In the genomic region with DNA sequence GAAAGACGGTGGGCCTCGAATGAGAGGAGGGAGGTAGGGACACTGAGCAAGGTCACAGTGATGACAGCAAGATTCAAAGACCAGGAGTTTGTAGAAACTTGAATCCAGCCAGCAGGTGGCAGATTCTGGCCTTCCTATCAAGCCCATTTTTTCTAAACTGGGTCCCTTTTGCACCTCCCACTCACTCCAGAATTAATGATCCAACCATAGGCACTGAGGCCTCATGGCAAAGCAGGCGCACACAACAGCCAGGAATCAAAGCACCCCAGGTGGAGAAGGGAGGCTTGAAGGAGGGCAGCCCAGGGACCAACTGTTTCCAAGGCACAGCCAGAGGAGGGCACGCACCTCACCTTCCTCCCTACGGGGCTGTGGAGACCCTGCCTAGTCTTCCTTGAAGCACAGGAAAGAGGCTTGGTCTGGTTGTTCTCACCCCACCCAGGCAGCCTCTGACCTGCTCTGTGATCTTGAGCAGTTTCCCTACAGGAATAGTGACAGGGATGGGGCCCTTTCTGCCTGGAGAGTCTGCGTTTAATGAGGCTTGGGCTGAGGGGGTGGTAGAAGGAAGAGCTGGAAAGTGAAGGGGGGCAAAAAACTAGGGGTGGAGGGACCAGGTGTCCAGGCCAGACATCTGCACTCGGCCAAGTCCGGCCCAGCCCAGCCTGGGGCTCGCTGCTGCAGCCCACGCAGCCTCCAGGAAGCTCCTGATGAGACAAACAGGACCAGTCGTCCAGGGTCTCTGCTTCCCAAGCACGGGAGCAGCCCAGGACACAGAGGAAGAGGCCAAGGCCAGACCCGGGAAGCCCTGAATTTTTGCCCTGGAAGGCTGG, we compare ENCODE assay signal across 8 cellular contexts.
DNase-seq lines count a peak whose midpoint lies in the region; ATAC-seq and TF ChIP-seq lines count a peak whose summit lies in the region.

No MANE protein-coding gene starts in this region.

- no peak overlapping the region for H3K4me3 Mint-ChIP-seq in WTC11

- POLR2A ChIA-PET in WTC11 (lab: Charles Lee) = interaction anchor here (0.8 kb wide), 1 partner anchor 11 kb away, joined by 3 read pairs; no protein-coding TSS in a partner anchor

- peaks cover 15% of the 10 kb centered on the region for H3K4me1 Mint-ChIP-seq in WTC11

- no peak for TF ChIP-seq CTCF in WTC11 (IDR thresholded peaks at IDR 0.05)

- DNase-seq in DMS53 (lab: John Stamatoyannopoulos, UW) (peak; percentile 68), DMS53 treated with DMSO at 0.1 percent for 48 hours (lab: John Stamatoyannopoulos, UW; ENCODE audit: unreplicated experiment) (no peak), WTC11 (ENCODE audit: low spot score) (peak; percentile 39), foreskin melanocyte (peak; percentile 7), nucleus accumbens (lab: John Stamatoyannopoulos, UW) (peak in 39 of 56 donors; percentile 6 to 72 (median 27))

- no peaks in the 10 kb centered on the region for H3K9me3 Mint-ChIP-seq in WTC11

- ATAC-seq in WTC11 = peak; percentile 71
- ATAC-seq in HG03442 (IDR thresholded peaks at IDR 0.05; ENCODE audit: unreplicated experiment) = no peak
- no peak for ATAC-seq in HG02884 (IDR thresholded peaks at IDR 0.05; ENCODE audit: unreplicated experiment)

- peak; percentile 77 for TF ChIP-seq RAD21 in Ishikawa (IDR thresholded peaks at IDR 0.05; ENCODE audit: low read depth)

- peaks cover 3% of the 10 kb centered on the region; the same call in 1 of the 2 replicates for H3K27me3 Mint-ChIP-seq in WTC11 (ENCODE audit: low read depth)

- TF ChIP-seq EP300 in Ishikawa (IDR thresholded peaks at IDR 0.05; ENCODE audit: borderline replicate concordance) = no peak

- no peaks in the 10 kb centered on the region for H3K36me3 Mint-ChIP-seq in WTC11

- no peak overlapping the region for H3K27ac Mint-ChIP-seq in WTC11

- CTCF ChIA-PET in WTC11 (lab: Charles Lee) = interaction anchor here (0.6 to 2.5 kb wide), 8 partner anchors 30 to 410 kb away, joined by 3 to 37 read pairs (median 4); no protein-coding TSS in a partner anchor

TF ChIP-seq in Ishikawa, 13 proteins besides CTCF, POLR2A, EP300 and RAD21:
- TF ChIP-seq TEAD4 (IDR thresholded peaks at IDR 0.05) (no peak), TAF1 (IDR thresholded peaks at IDR 0.05; ENCODE audit: low read depth) (no peak), NFIC (IDR thresholded peaks at IDR 0.05) (no peak), TCF12 (IDR thresholded peaks at IDR 0.05; ENCODE audit: low read depth) (no peak), CREB1 (IDR thresholded peaks at IDR 0.05; ENCODE audit: low read depth) (no peak), ZBTB7A (IDR thresholded peaks at IDR 0.05; ENCODE audit: low read depth) (no peak), CEBPB (IDR thresholded peaks at IDR 0.05) (no peak), YY1 (IDR thresholded peaks at IDR 0.05; ENCODE audit: low read depth) (no peak), FOXM1 (IDR thresholded peaks at IDR 0.05; ENCODE audit: borderline replicate concordance, low read depth) (no peak), EGR1 (IDR thresholded peaks at IDR 0.05) (no peak)
- TF ChIP-seq, protein P1, sequence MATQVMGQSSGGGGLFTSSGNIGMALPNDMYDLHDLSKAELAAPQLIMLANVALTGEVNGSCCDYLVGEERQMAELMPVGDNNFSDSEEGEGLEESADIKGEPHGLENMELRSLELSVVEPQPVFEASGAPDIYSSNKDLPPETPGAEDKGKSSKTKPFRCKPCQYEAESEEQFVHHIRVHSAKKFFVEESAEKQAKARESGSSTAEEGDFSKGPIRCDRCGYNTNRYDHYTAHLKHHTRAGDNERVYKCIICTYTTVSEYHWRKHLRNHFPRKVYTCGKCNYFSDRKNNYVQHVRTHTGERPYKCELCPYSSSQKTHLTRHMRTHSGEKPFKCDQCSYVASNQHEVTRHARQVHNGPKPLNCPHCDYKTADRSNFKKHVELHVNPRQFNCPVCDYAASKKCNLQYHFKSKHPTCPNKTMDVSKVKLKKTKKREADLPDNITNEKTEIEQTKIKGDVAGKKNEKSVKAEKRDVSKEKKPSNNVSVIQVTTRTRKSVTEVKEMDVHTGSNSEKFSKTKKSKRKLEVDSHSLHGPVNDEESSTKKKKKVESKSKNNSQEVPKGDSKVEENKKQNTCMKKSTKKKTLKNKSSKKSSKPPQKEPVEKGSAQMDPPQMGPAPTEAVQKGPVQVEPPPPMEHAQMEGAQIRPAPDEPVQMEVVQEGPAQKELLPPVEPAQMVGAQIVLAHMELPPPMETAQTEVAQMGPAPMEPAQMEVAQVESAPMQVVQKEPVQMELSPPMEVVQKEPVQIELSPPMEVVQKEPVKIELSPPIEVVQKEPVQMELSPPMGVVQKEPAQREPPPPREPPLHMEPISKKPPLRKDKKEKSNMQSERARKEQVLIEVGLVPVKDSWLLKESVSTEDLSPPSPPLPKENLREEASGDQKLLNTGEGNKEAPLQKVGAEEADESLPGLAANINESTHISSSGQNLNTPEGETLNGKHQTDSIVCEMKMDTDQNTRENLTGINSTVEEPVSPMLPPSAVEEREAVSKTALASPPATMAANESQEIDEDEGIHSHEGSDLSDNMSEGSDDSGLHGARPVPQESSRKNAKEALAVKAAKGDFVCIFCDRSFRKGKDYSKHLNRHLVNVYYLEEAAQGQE (IDR thresholded peaks at IDR 0.05; ENCODE audit: low read depth) = no peak
- TF ChIP-seq, protein P2, sequence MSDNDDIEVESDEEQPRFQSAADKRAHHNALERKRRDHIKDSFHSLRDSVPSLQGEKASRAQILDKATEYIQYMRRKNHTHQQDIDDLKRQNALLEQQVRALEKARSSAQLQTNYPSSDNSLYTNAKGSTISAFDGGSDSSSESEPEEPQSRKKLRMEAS (IDR thresholded peaks at IDR 0.05) = no peak
- TF ChIP-seq, protein P3, sequence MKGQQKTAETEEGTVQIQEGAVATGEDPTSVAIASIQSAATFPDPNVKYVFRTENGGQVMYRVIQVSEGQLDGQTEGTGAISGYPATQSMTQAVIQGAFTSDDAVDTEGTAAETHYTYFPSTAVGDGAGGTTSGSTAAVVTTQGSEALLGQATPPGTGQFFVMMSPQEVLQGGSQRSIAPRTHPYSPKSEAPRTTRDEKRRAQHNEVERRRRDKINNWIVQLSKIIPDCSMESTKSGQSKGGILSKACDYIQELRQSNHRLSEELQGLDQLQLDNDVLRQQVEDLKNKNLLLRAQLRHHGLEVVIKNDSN (IDR thresholded peaks at IDR 0.05) = no peak

TF ChIP-seq in WTC11, 78 proteins besides CTCF, POLR2A, EP300 and RAD21:
- TF ChIP-seq, protein P4, sequence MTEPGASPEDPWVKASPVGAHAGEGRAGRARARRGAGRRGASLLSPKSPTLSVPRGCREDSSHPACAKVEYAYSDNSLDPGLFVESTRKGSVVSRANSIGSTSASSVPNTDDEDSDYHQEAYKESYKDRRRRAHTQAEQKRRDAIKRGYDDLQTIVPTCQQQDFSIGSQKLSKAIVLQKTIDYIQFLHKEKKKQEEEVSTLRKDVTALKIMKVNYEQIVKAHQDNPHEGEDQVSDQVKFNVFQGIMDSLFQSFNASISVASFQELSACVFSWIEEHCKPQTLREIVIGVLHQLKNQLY (CRISPR knock-in tag; IDR thresholded peaks at IDR 0.05) = no peak
TF ChIP-seq in WTC11: peak in this region for 0.
